In the genomic region with DNA sequence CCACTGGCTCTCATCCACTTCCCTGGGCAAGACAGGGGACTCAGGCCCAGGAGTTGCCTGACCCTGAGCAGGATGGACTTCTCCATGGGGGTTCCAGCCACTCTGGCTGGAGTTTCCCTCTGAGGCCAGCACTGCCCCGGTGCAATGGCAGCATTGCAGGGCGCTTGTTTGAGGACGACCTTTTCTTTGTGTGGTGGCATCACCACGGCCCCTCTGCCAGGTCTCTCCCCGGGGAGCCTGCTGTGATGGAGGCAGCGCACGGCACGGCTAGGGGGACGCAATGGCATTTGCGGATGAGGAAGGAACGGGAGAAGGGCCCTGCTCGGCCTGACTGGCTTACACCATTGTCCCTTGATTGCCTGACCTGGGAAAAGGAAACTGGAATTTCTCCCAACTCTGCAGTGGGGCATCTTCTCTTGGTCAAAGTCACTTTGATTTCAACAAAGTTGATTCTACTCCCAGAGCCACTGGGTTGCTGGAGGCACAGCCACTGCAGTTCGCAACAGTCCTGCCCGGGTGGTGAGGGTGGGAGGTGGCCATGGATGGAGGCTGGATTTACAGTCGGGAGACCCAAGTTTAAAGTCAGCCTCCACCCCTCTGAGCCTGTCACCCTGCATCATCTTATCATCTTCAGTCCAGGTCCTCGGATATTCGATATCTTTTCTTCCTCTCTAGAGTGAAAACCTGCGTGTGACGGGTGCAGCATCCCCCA, we compare ENCODE assay signal across 17 cellular contexts.
DNase-seq lines count a peak whose midpoint lies in the region; ATAC-seq and TF ChIP-seq lines count a peak whose summit lies in the region.
"Had no signal": no experiment of that assay in that cellular context is flagged by ENCODE, and none has a peak within 500 bp of the region (broad histone marks: within the 10 kb centered on the region; RNA-seq: fewer than 3 reads in every experiment).

No MANE protein-coding gene starts in this region.

- peak overlapping the region; percentile 4 for H4K8ac ChIP-seq in mesenchymal stem cell (ENCODE audit: low read length)

- no peak overlapping the region for H3K9ac ChIP-seq in mesenchymal stem cell (ENCODE audit: low read length)

- no peak for TF ChIP-seq CTCF in left ventricle myocardium inferior (IDR thresholded peaks at IDR 0.05; ENCODE audit: borderline replicate concordance)

- ATAC-seq in right cardiac atrium = no peak
- ATAC-seq: A549, PC-3 had no signal

- H3K9me3 ChIP-seq in right cardiac atrium (ENCODE audit: control insufficient read depth, low read length) (no peaks in the 10 kb centered on the region), left ventricle myocardium inferior (replicated peaks) (peaks cover 11% of the 10 kb centered on the region), SJSA1 (replicated peaks) (no peaks in the 10 kb centered on the region), mesenchymal stem cell (ENCODE audit: control insufficient read depth, low read length) (no peaks in the 10 kb centered on the region)
- H3K9me3 ChIP-seq: A549 had no signal

- H3K79me1 ChIP-seq in mesenchymal stem cell (replicated peaks; ENCODE audit: low read length, poor library complexity, severe bottlenecking) = no peaks in the 10 kb centered on the region

- no peak overlapping the region for H3K27ac ChIP-seq in right cardiac atrium (ENCODE audit: low read length)
- no peak overlapping the region for H3K27ac ChIP-seq in left ventricle myocardium inferior (replicated peaks)
- peak overlapping the region; percentile 23; the same call in 1 of the 2 replicates for H3K27ac ChIP-seq in SJSA1
- no peak overlapping the region for H3K27ac ChIP-seq in mesenchymal stem cell (ENCODE audit: low read length, poor library complexity, severe bottlenecking)

- H2BK120ac ChIP-seq in mesenchymal stem cell (ENCODE audit: low read depth, low read length) = peak overlapping the region; percentile 39

- no peak overlapping the region for H2AFZ ChIP-seq in mesenchymal stem cell (ENCODE audit: low read depth, low read length)

- H3K14ac ChIP-seq in mesenchymal stem cell (ENCODE audit: low read length in 2 of 2) = peak overlapping the region in 1 of 2 experiments; percentile 3

- no peak overlapping the region for H3K4me2 ChIP-seq in mesenchymal stem cell (ENCODE audit: low read length, poor library complexity, severe bottlenecking)
- H3K4me2 ChIP-seq: A549 had no signal

- H3K4me1 ChIP-seq in right cardiac atrium (ENCODE audit: control insufficient read depth, insufficient read depth, low read length) (peaks cover 7% of the 10 kb centered on the region), left ventricle myocardium inferior (peaks cover 8% of the 10 kb centered on the region), SJSA1 (replicated peaks) (peaks cover 35% of the 10 kb centered on the region), mesenchymal stem cell (ENCODE audit: control insufficient read depth, insufficient read depth, low read depth, low read length) (peaks cover 30% of the 10 kb centered on the region)

- peak overlapping the region; percentile 61 to 72 for H3K18ac ChIP-seq in mesenchymal stem cell (ENCODE audit: low read depth in 1 of 2, low read length in 2 of 2)

- no peaks in the 10 kb centered on the region for H3K27me3 ChIP-seq in right cardiac atrium (ENCODE audit: control insufficient read depth, insufficient read depth)
- H3K27me3 ChIP-seq in left ventricle myocardium inferior (ENCODE audit: low read depth) = peaks cover 91% of the 10 kb centered on the region
- no peaks in the 10 kb centered on the region for H3K27me3 ChIP-seq in SJSA1 (replicated peaks)
- H3K27me3 ChIP-seq in mesenchymal stem cell (ENCODE audit: control insufficient read depth in 1 of 2, insufficient read depth in 1 of 2, low read length in 2 of 2) = no peaks in the 10 kb centered on the region

- DNase-seq in right cardiac atrium (peak in 2 of 3 donors; percentile 7 to 47), left ventricle myocardium inferior (no peak), SJSA1 (ENCODE audit: low read depth in 1 of 2, low spot score in 2 of 2) (no peak), mesenchymal stem cell (no peak), C1 segment of cervical spinal cord (lab: John Stamatoyannopoulos, UW) (no peak), germinal center (ENCODE audit: low spot score) (no peak), AG08395 (ENCODE audit: low spot score) (no peak)
- DNase-seq: CD8-positive, alpha-beta memory T cell; DMS 273 treated with DMSO at 0.1 percent for 48 hours; H7; Karpas-422; NCI-H1105 treated with DMSO at 0.1 percent for 48 hours; NCI-H187; NCI-H446 treated with DMSO at 0.1 percent for 48 hours; NCI-H748 treated with DMSO at 0.1 percent for 48 hours had no signal

- H2AK5ac ChIP-seq in mesenchymal stem cell (ENCODE audit: low read length, severe bottlenecking) = no peak overlapping the region

- no peak overlapping the region for H3K4me3 ChIP-seq in right cardiac atrium (ENCODE audit: low read length)
- no peak overlapping the region for H3K4me3 ChIP-seq in left ventricle myocardium inferior
- no peak overlapping the region for H3K4me3 ChIP-seq in SJSA1
- H3K4me3 ChIP-seq in mesenchymal stem cell (ENCODE audit: insufficient read depth in 1 of 2, low read depth in 1 of 2, low read length in 2 of 2) = no peak overlapping the region
- H3K4me3 ChIP-seq: A549 had no signal

- H4K91ac ChIP-seq in mesenchymal stem cell (ENCODE audit: low read length) = peak overlapping the region; percentile 84

- H3K23ac ChIP-seq in mesenchymal stem cell (ENCODE audit: low read length in 2 of 2) = no peak overlapping the region

- H2BK5ac ChIP-seq in mesenchymal stem cell (ENCODE audit: low read depth, low read length, poor library complexity, severe bottlenecking) = no peak overlapping the region

- intact Hi-C loops in right cardiac atrium (cut with DNase I) = no loop called here
- intact Hi-C loops in left ventricle myocardium inferior (cut with micrococcal nuclease) = no loop called here

- H2BK12ac ChIP-seq in mesenchymal stem cell (ENCODE audit: low read length in 2 of 2) = peak overlapping the region; percentile 59 to 75

- H3K4ac ChIP-seq in mesenchymal stem cell (ENCODE audit: low read depth in 1 of 2, low read length in 2 of 2) = peak overlapping the region in 1 of 2 experiments; percentile 71

- H3K36me3 ChIP-seq in left ventricle myocardium inferior (no peaks in the 10 kb centered on the region), SJSA1 (no peaks in the 10 kb centered on the region; the same call in 1 of the 2 replicates), mesenchymal stem cell (ENCODE audit: control insufficient read depth in 1 of 2, insufficient read depth in 2 of 2, low read depth in 1 of 2, low read length in 2 of 2) (no peaks in the 10 kb centered on the region)

- 87% methylated on average over 19 of the region's 19 CpGs for WGBS in right cardiac atrium
- WGBS in mesenchymal stem cell = 96% methylated on average over 19 of the region's 19 CpGs

- peak overlapping the region; percentile 68 for H2BK15ac ChIP-seq in mesenchymal stem cell (ENCODE audit: low read depth, poor library complexity, severe bottlenecking)

Comparison
In these comparisons a context has a peak if more than half of its experiments do, and no peak if none do; other contexts are left out.
1. DNase-seq: peak in right cardiac atrium (2 of 3); none in left ventricle myocardium inferior (single experiment), SJSA1 (0 of 2), mesenchymal stem cell (single experiment), C1 segment of cervical spinal cord (0 of 14), germinal center (single experiment) and AG08395 (single experiment).